8 cellular contexts compared by ENCODE assay signal in the genomic region with DNA sequence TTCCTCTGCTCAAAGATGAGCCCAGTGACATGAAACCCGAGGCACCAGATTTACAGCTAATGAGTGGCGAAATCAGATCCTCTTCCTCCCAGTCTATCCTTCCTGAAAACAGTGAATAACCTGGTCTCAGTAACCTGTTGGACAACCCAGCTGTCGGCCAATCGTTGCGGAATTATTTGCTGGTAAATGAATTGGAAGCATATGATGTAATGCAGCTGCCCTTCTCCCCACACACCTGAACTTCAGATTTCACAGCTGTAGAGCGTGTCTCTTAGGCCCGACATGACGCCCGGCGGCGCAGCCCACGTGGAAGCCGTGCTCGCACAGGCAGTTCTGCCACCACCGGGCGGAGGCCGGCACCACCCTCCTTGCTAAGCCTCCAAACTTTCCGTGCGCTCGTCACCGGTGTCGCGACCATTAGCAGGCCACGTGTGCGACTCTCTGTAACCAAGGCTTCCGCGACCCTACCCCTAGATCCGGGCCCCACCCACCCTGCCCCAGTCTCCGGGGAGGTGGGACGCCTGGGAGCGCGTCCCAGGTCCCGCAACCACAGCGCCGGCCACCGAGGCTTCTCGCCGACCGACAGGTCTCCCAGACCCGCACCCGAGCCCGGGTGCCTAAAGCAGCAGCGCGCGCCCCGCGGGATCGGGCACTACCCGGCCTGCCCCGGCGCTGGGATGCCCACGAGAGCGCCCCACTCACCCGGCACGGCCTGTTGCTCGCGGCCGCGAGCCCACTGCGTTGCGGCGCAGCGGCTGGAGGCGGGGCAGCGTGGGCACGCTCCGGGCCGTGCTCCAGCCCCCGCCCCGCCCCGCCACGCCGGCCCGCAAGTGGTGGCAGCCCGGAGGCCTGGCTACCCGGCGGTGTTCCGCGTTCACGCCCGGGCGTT.
DNase-seq lines count a peak whose midpoint lies in the region; ATAC-seq lines count a peak whose summit lies in the region.

A gene (minus strand): TSS at position 753 of the 889 bp plus-strand sequence. CDS start 4,838 bp downstream, outside the sequence.

- peak; percentile 80 for ATAC-seq in GM18508 (IDR thresholded peaks at IDR 0.05; ENCODE audit: insufficient read depth, unreplicated experiment)
- peak; percentile 93 for ATAC-seq in HG03025 (IDR thresholded peaks at IDR 0.05; ENCODE audit: low FRiP score, unreplicated experiment)

- peak; percentile 78 for DNase-seq in 8988T
- peak; percentile 56 for DNase-seq in NCI-H2196 (lab: John Stamatoyannopoulos, UW; ENCODE audit: unreplicated experiment)
- peak; percentile 61 for DNase-seq in activated CD4-positive, CD25-positive, alpha-beta regulatory T cell treated with anti-CD3 and anti-CD28 coated beads, Interleukin-2, amount 50 U/mL, for 16 hours (ENCODE audit: low read depth, low spot score)
- peak; percentile 67 for DNase-seq in cerebellar cortex (ENCODE audit: low spot score)
- DNase-seq in kidney glomerular epithelial cell (lab: John Stamatoyannopoulos, UW): peak; percentile 63
- DNase-seq in stimulated activated CD4-positive, alpha-beta T cell treated with anti-CD3 and anti-CD28 coated beads, Interleukin-1b, Interleukin-23, amount 100 ng/mL, for 24 hours (ENCODE audit: low read depth in 4 of 4, low spot score in 1 of 4): peak; percentile 51 to 72 (median 58)

Comparison
In these comparisons a context has a peak if more than half of its experiments do, and no peak if none do; other contexts are left out.
1. Peak in every context shown above with its lines: DNase-seq and ATAC-seq.